ENCODE assay signal across 8 cellular contexts in the genomic region with DNA sequence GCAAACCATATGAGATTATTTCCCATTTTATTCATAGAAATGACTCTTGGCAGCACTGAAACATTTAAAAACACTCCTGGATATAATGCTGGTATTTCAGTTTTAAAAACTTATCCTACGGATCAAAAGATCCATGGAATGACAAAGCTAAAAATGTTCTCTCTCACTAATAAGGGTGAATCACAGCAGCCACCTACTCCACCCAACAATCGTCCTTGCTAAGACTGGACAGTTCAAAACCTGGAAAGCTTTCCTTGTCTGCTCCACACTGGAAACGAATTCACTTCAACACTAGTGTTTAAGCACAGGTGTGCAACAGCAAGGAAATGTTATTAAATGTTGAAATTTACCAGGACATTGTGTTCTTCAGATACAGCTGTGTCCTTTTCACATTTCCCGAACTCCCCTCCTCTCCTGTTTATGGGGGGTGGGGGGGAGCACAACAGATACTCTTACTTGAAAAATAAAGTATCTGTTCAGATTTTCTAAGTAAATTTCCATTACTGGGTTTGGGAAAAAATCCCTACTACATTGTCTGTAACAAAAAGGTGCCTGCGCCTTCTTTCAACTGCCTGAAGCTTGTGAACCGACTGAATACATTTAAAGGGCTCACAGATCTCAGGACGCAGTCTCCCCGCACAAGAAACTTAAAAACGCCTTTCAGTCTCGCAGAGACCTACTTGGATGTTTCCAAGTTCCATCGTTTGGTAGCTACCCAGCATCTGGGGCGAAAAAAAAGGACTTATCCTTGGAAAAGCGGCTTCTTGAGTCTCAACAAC. TPM values are rescaled to one million over a fixed set of nuclear protein-coding genes. Genes with fewer than 3 reads are reported as not detected.
A peak's percentile ranks its signal among the peaks of the same experiment; 100 is the strongest.
DNase-seq lines count a peak whose midpoint lies in the region; ATAC-seq and TF ChIP-seq lines count a peak whose summit lies in the region.

No MANE protein-coding gene starts in this region.

- ATAC-seq in GM21423 (IDR thresholded peaks at IDR 0.05; ENCODE audit: unreplicated experiment) (no peak), GM21619 (IDR thresholded peaks at IDR 0.05; ENCODE audit: unreplicated experiment) (no peak)

- no peaks in the 10 kb centered on the region for H3K9me3 Mint-ChIP-seq in mesothelial cell of epicardium

- DNase-seq in EL (peak; percentile 45), NCI-H2227 (lab: John Stamatoyannopoulos, UW; ENCODE audit: unreplicated experiment) (peak; percentile 50), mesothelial cell of epicardium (ENCODE audit: low spot score in 2 of 2, unreplicated experiment in 2 of 2) (no peak), GM13976 (ENCODE audit: low spot score) (no peak)
- no peak for DNase-seq in activated CD4-positive, alpha-beta T cell treated with anti-CD3 and anti-CD28 coated beads, Interleukin-2, amount 50 U/mL, for 48 hours

- peak overlapping the region; percentile 88 for H3K27ac ChIP-seq in cingulate gyrus (ENCODE audit: low read depth, low read length)

- peaks cover 54% of the 10 kb centered on the region for H3K4me1 Mint-ChIP-seq in mesothelial cell of epicardium

- TF ChIP-seq CTCF in mesothelial cell of epicardium (IDR thresholded peaks at IDR 0.05; ENCODE audit: unreplicated experiment) = no peak
- no peak for TF ChIP-seq CTCF in GM13976 (IDR thresholded peaks at IDR 0.05; ENCODE audit: borderline replicate concordance, control extremely low read depth, extremely low read depth, insufficient read depth, missing control alignments)

- H3K27ac Mint-ChIP-seq in mesothelial cell of epicardium = peak overlapping the region; percentile 94

- in situ Hi-C loops in GM13976 (cut with MboI; ENCODE audit: low sequenced_read_pairs, unreplicated experiment) = no loop called here

- peaks cover 28% of the 10 kb centered on the region for H3K36me3 Mint-ChIP-seq in mesothelial cell of epicardium

- peaks cover 1% of the 10 kb centered on the region for H3K27me3 Mint-ChIP-seq in mesothelial cell of epicardium (ENCODE audit: low read depth)

- peak overlapping the region; percentile 89 for H3K4me3 Mint-ChIP-seq in mesothelial cell of epicardium

RNA-seq across cellular contexts. Expression of gene YWHAQ, which starts 1.4 kb away (rescaled TPM):
- 240 to 248 TPM (median 248 TPM) in 3 replicates for total RNA-seq in mesothelial cell of epicardium

Comparison
In these comparisons a context has a peak if more than half of its experiments do, and no peak if none do; other contexts are left out.
1. DNase-seq: peak in EL (single experiment) and NCI-H2227 (single experiment); none in mesothelial cell of epicardium (0 of 2), GM13976 (single experiment) and activated CD4-positive, alpha-beta T cell treated with anti-CD3 and anti-CD28 coated beads, Interleukin-2, amount 50 U/mL, for 48 hours (0 of 2).